Comparison of ENCODE assay signal across 1 cellular context in genomic region chr5:172841258-172841657, GRCh38.
TF ChIP-seq lines count a peak whose summit lies in the region.

No MANE protein-coding gene starts in this region.

TF ChIP-seq in GM12891, 5 proteins besides CTCF, POLR2A, EP300 and RAD21:
- TF ChIP-seq POLR2AphosphoS5 (IDR thresholded peaks at IDR 0.05; ENCODE audit: low read depth, low read length) (no peak), PAX5 (IDR thresholded peaks at IDR 0.05; ENCODE audit: insufficient read depth, low read length, severe bottlenecking) (no peak), SPI1 (IDR thresholded peaks at IDR 0.05; ENCODE audit: low read depth, low read length) (no peak), POU2F2 (IDR thresholded peaks at IDR 0.05; ENCODE audit: low read depth, low read length) (no peak), TAF1 (IDR thresholded peaks at IDR 0.05; ENCODE audit: low read depth, low read length) (no peak)
